In the genomic region with DNA sequence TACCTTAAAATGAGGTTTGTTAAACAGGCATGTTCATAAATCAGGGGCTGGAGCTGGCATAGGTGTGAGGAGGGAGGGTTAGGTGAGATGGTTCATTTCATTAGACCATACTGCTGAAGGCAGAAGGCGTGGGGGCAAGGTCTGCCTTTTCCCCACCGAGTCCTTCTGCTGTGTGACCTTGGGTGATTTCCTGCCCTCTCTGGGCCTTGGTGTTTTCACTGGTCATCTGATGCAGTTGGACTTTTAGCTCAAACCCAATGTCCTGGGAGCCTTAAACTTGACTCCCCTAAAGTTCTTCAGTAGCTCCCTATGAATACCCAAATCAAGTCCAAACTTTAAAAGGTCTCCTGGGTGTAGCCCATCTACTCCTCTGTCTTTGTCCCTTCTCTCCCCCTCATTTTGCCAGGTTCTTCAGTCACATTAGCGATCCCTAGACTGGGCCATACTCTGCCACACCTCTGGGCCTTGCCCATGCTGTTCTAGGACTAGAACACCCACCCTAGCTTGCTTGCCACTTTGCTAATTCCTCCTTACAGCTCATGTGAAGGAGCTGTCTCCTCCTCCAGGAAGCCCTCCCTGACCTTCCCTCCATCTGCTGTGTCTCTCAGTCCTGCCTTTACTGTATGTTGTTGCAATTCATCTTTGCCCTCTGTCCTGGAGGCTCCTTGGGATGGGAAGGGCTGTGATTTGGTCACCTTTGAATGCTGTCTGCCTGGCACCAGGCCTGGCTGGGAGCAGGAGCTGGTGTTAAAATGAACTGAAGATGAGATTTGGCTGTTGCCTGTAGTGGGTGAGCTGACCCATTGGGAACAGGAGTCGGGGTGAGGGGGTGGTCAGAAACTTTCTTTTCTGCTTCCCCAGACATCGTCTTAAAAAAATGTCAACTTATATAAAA, we compare ENCODE assay signal across 20 cellular contexts.
DNase-seq lines count a peak whose midpoint lies in the region; ATAC-seq, FAIRE-seq and TF ChIP-seq lines count a peak whose summit lies in the region.
"Had no signal": no experiment of that assay in that cellular context is flagged by ENCODE, and none has a peak within 500 bp of the region (broad histone marks: within the 10 kb centered on the region; RNA-seq: fewer than 3 reads in every experiment).

No MANE protein-coding gene starts in this region.

- no peak for TF ChIP-seq POLR2A in H1 (IDR thresholded peaks at IDR 0.05; ENCODE audit: control extremely low read depth in 1 of 2, low read depth in 2 of 2, low read length in 2 of 2)

- 0 out of 2 replicates have a peak overlapping the region, but pooled peaks have one; percentile 61 for H2BK20ac ChIP-seq in H1 (ENCODE audit: low read length)

- peak overlapping the region; percentile 95; the same call in 1 of the 2 replicates for H2AK5ac ChIP-seq in H1 (ENCODE audit: low read depth, low read length)

- no peak for TF ChIP-seq CTCF in H1 (IDR thresholded peaks at IDR 0.05; ENCODE audit: control extremely low read depth in 1 of 3, insufficient read depth in 1 of 3, low read depth in 1 of 3, low read length in 3 of 3)
- TF ChIP-seq CTCF in progenitor cell of endocrine pancreas (IDR thresholded peaks at IDR 0.05; ENCODE audit: unreplicated experiment) = no peak
- TF ChIP-seq CTCF in upper lobe of right lung (IDR thresholded peaks at IDR 0.05) = no peak
- TF ChIP-seq CTCF in osteocyte (IDR thresholded peaks at IDR 0.05) = no peak

- H3K27ac ChIP-seq in H1 (ENCODE audit: low read depth, low read length) = no peak overlapping the region
- no peak overlapping the region for H3K27ac ChIP-seq in upper lobe of right lung
- H3K27ac ChIP-seq: PC-9, RWPE1 had no signal

- no peak overlapping the region for H3K56ac ChIP-seq in H1 (replicated peaks; ENCODE audit: insufficient read length, low read depth, low read length)

- no peak overlapping the region for H2BK5ac ChIP-seq in H1 (ENCODE audit: low read depth, low read length)

- POLR2A ChIA-PET in H1 (lab: Charles Lee; ENCODE audit: partially characterized antibody) = no interaction called here

- no peak for ATAC-seq in upper lobe of right lung
- ATAC-seq in activated T-helper 17 cell treated with anti-CD3 and anti-CD28 coated beads, Interleukin-2, amount 50 U/mL, for 72 hours (replicated peaks) = no peak

- peak overlapping the region; percentile 50 for H3K27ac Mint-ChIP-seq in progenitor cell of endocrine pancreas
- H3K27ac Mint-ChIP-seq in osteocyte (ENCODE audit: unreplicated experiment) = no peak overlapping the region
- H3K27ac Mint-ChIP-seq in activated T-helper 17 cell treated with anti-CD3 and anti-CD28 coated beads, Interleukin-2, amount 50 U/mL, for 72 hours = no peak overlapping the region
- H3K27ac Mint-ChIP-seq: CD4-positive, alpha-beta T cell had no signal

- no peaks in the 10 kb centered on the region for H3K23me2 ChIP-seq in H1 (ENCODE audit: low read depth, low read length)

- 0 out of 2 replicates have a peak overlapping the region, but pooled peaks have one; percentile 9 for H2BK12ac ChIP-seq in H1 (ENCODE audit: low read depth, low read length)

- H3K9me3 ChIP-seq in H1 (ENCODE audit: insufficient read depth in 2 of 2, low read depth in 1 of 2, low read length in 1 of 2) (no peaks in the 10 kb centered on the region), upper lobe of right lung (no peaks in the 10 kb centered on the region)
- H3K9me3 ChIP-seq: BE2C, Caco-2 had no signal

- H3K14ac ChIP-seq in H1 (ENCODE audit: insufficient read length) = no peak overlapping the region

- H3K79me2 ChIP-seq in H1 (ENCODE audit: control insufficient read depth in 1 of 2, insufficient read depth in 2 of 2, low read length in 2 of 2) = no peaks in the 10 kb centered on the region

- H3K4me3 ChIP-seq in H1 (ENCODE audit: extremely low read depth in 1 of 4, insufficient read depth in 2 of 4, low read depth in 3 of 4, low read length in 4 of 4) = no peak overlapping the region
- H3K4me3 ChIP-seq in upper lobe of right lung = no peak overlapping the region
- H3K4me3 ChIP-seq: PC-9 had no signal

- H3K4me3 Mint-ChIP-seq in progenitor cell of endocrine pancreas (ENCODE audit: low read depth) (no peak overlapping the region), osteocyte (ENCODE audit: unreplicated experiment) (no peak overlapping the region)
- no peak overlapping the region for H3K4me3 Mint-ChIP-seq in activated T-helper 17 cell treated with anti-CD3 and anti-CD28 coated beads, Interleukin-2, amount 50 U/mL, for 72 hours
- H3K4me3 Mint-ChIP-seq: CD4-positive, alpha-beta T cell had no signal

- no peak overlapping the region for H4K8ac ChIP-seq in H1 (ENCODE audit: extremely low read depth, insufficient read depth, low read length)

- H4K91ac ChIP-seq in H1 (replicated peaks; ENCODE audit: insufficient read length, low read length) = peak overlapping the region; percentile 16

- no peaks in the 10 kb centered on the region for H3K79me1 ChIP-seq in H1 (ENCODE audit: low read depth, low read length)

- no peak overlapping the region for H2BK120ac ChIP-seq in H1 (replicated peaks; ENCODE audit: low read depth, low read length)

- H3K27me3 Mint-ChIP-seq in progenitor cell of endocrine pancreas (peaks cover 48% of the 10 kb centered on the region), osteocyte (ENCODE audit: unreplicated experiment) (no peaks in the 10 kb centered on the region)
- H3K27me3 Mint-ChIP-seq in activated T-helper 17 cell treated with anti-CD3 and anti-CD28 coated beads, Interleukin-2, amount 50 U/mL, for 72 hours = peaks cover 26% of the 10 kb centered on the region
- H3K27me3 Mint-ChIP-seq: CD4-positive, alpha-beta T cell had no signal

- H3K9me3 Mint-ChIP-seq in progenitor cell of endocrine pancreas (ENCODE audit: low read depth) (no peaks in the 10 kb centered on the region), osteocyte (ENCODE audit: unreplicated experiment) (peaks cover 5% of the 10 kb centered on the region)
- H3K9me3 Mint-ChIP-seq in activated T-helper 17 cell treated with anti-CD3 and anti-CD28 coated beads, Interleukin-2, amount 50 U/mL, for 72 hours = no peaks in the 10 kb centered on the region
- H3K9me3 Mint-ChIP-seq: CD4-positive, alpha-beta T cell had no signal

- intact Hi-C loops in upper lobe of right lung (cut with DNase I) = no loop called here

- DNase-seq in activated effector memory CD4-positive, alpha-beta T cell treated with anti-CD3 and anti-CD28 coated beads, Interleukin-2, amount 50 U/mL, for 16 hours = peak; percentile 34
- no peak for DNase-seq in activated effector memory CD4-positive, alpha-beta T cell treated with Interleukin-2 at 50 U/mL for 16 hours
- DNase-seq in H1 (ENCODE audit: low read depth in 1 of 2, low spot score in 2 of 2) (no peak), progenitor cell of endocrine pancreas (ENCODE audit: low spot score, unreplicated experiment) (no peak), upper lobe of right lung (peak; percentile 15), osteocyte (ENCODE audit: extremely low spot score, unreplicated experiment) (no peak), cortex of kidney (lab: John Stamatoyannopoulos, UW) (no peak)
- DNase-seq: BE2C, Caco-2, GF-D8, KG1, MV-4-11, NCI-H187, NCI-H345, NCI-H524 treated with DMSO at 0.1 percent for 48 hours, PC-9, SIG-M5 had no signal

- H3K9ac ChIP-seq in H1 (replicated peaks in 1 of 4; ENCODE audit: extremely low read depth in 1 of 4, low read depth in 3 of 4, low read length in 3 of 4) = no peak overlapping the region

- H3K23ac ChIP-seq in H1 (ENCODE audit: insufficient read length) = no peak overlapping the region

- peaks cover 21% of the 10 kb centered on the region for H3K4me1 Mint-ChIP-seq in progenitor cell of endocrine pancreas (ENCODE audit: low read depth)
- peaks cover 14% of the 10 kb centered on the region for H3K4me1 Mint-ChIP-seq in osteocyte (ENCODE audit: unreplicated experiment)
- no peaks in the 10 kb centered on the region for H3K4me1 Mint-ChIP-seq in activated T-helper 17 cell treated with anti-CD3 and anti-CD28 coated beads, Interleukin-2, amount 50 U/mL, for 72 hours

- H3K4ac ChIP-seq in H1 (replicated peaks; ENCODE audit: insufficient read length, low read depth, low read length) = no peak overlapping the region

- no peak overlapping the region; the same call in 1 of the 2 replicates for H3K18ac ChIP-seq in H1 (ENCODE audit: extremely low read depth, low read length)

- no peaks in the 10 kb centered on the region for H4K20me1 ChIP-seq in H1 (replicated peaks in 1 of 2; ENCODE audit: control insufficient read depth in 1 of 2, insufficient read depth in 2 of 2, low read length in 2 of 2)

- H3K36me3 ChIP-seq in H1 (ENCODE audit: control insufficient read depth in 2 of 4, insufficient read depth in 4 of 4, low read length in 3 of 4) = no peaks in the 10 kb centered on the region
- H3K36me3 ChIP-seq in upper lobe of right lung = no peaks in the 10 kb centered on the region
- H3K36me3 ChIP-seq: BE2C had no signal

- TF ChIP-seq EP300 in H1 (IDR thresholded peaks at IDR 0.05; ENCODE audit: borderline replicate concordance in 1 of 2, low read depth in 2 of 2, low read length in 2 of 2) = no peak

- H3K27me3 ChIP-seq in H1 (replicated peaks in 1 of 4; ENCODE audit: control insufficient read depth in 3 of 4, extremely low read depth in 1 of 4, insufficient read depth in 3 of 4, low read length in 3 of 4) = no peaks in the 10 kb centered on the region
- H3K27me3 ChIP-seq in upper lobe of right lung = no peaks in the 10 kb centered on the region
- H3K27me3 ChIP-seq: BE2C had no signal

- H2AFZ ChIP-seq in H1 (ENCODE audit: low read length) = no peak overlapping the region
- H2AFZ ChIP-seq: PC-9 had no signal

- no peak for FAIRE-seq in H1 (lab: Jason Lieb, UNC)

- H2BK15ac ChIP-seq in H1 (ENCODE audit: low read length) = 0 out of 2 replicates have a peak overlapping the region, but pooled peaks have one; percentile 46

- TF ChIP-seq RAD21 in H1 (IDR thresholded peaks at IDR 0.05 in 1 of 2, conservative IDR thresholded peaks at IDR 0.05 in 1 of 2; ENCODE audit: low read depth in 2 of 2, low read length in 2 of 2) = no peak

- no peaks in the 10 kb centered on the region for H3K36me3 Mint-ChIP-seq in progenitor cell of endocrine pancreas (ENCODE audit: insufficient read depth)
- no peaks in the 10 kb centered on the region for H3K36me3 Mint-ChIP-seq in osteocyte (ENCODE audit: unreplicated experiment)
- no peaks in the 10 kb centered on the region for H3K36me3 Mint-ChIP-seq in activated T-helper 17 cell treated with anti-CD3 and anti-CD28 coated beads, Interleukin-2, amount 50 U/mL, for 72 hours (ENCODE audit: low read depth)

- WGBS in H1 (ENCODE audit: extremely low coverage in 1 of 2, insufficient coverage in 1 of 2, insufficient read length in 1 of 2, insufficient replicate concordance in 2 of 2, low coverage in 1 of 2, low lambda C conversion rate in 2 of 2, missing lambda C conversion rate in 1 of 2), 2 experiments = 92% methylated on average over 5 of the region's 5 CpGs; no CpG with 5 or more reads in 1 of the 2 experiments

- H3K4me2 ChIP-seq in H1 (ENCODE audit: insufficient read depth in 1 of 2, low read depth in 2 of 2, low read length in 2 of 2) = no peak overlapping the region
- H3K4me2 ChIP-seq: PC-9 had no signal

- CTCF ChIA-PET in H1 (lab: Charles Lee; ENCODE audit: partially characterized antibody) = interaction anchor here (0.9 to 1.2 kb wide), 2 partner anchors 12 to 17 kb away, joined by 3 to 4 read pairs; no protein-coding TSS in a partner anchor

- peaks cover 0 to 18% (median 10%) of the 10 kb centered on the region in 4 experiments; a peak in 6 of 7 replicates for H3K4me1 ChIP-seq in H1 (replicated peaks in 1 of 4; ENCODE audit: control insufficient read depth in 3 of 4, insufficient read depth in 4 of 4, low read length in 3 of 4)
- no peaks in the 10 kb centered on the region for H3K4me1 ChIP-seq in upper lobe of right lung
- H3K4me1 ChIP-seq: BE2C, Caco-2 had no signal

- no peak overlapping the region for H4K5ac ChIP-seq in H1 (ENCODE audit: insufficient read length, low read depth, low read length)

Comparison
In these comparisons a context has a peak if more than half of its experiments do, and no peak if none do; other contexts are left out.
1. DNase-seq: peak in activated effector memory CD4-positive, alpha-beta T cell treated with anti-CD3 and anti-CD28 coated beads, Interleukin-2, amount 50 U/mL, for 16 hours (single experiment) and upper lobe of right lung (single experiment); none in activated effector memory CD4-positive, alpha-beta T cell treated with Interleukin-2 at 50 U/mL for 16 hours (single experiment), H1 (0 of 2), progenitor cell of endocrine pancreas (single experiment), osteocyte (single experiment) and cortex of kidney (single experiment).